In the genomic region with DNA sequence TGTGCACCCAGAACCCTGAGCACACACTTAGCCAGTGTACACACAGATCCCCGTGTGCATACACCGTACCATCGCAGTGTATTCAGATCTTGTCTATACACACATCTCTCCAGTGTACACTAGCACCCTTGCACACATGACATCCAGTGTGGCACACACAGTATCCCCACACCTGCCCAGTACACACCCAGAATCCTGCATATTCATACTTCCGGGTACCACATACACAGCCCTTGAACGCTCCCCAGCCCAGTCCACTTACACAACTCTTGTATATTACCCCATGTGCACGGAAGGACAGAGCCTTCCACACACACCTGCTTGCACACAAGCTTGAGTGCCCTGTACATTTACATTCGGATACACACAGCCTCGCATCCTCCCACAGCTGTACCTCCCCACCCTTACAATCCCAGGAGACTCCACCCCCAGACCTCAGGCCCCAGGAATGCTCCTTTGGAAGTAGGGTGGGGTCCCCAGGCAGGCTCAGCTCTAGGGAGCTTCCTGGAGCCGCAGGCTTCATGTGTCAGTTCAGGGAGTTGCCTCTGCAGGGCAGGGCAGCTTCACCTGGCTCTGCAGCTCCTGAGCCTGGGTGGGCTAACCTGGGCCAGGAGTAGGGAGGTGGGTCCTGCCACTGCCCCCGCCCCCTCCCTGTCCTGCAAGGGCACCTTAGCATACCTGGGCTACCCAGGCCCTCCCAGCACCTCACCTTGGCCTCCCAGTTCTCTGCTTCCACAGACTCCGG, we compare ENCODE assay signal across 9 cellular contexts. TPM values are rescaled to one million over a fixed set of nuclear protein-coding genes. Genes with fewer than 3 reads are reported as not detected.
DNase-seq lines count a peak whose midpoint lies in the region; ATAC-seq and TF ChIP-seq lines count a peak whose summit lies in the region.
"Had no signal": no experiment of that assay in that cellular context is flagged by ENCODE, and none has a peak within 500 bp of the region (broad histone marks: within the 10 kb centered on the region; RNA-seq: fewer than 3 reads in every experiment).

No MANE protein-coding gene starts in this region.

- H3K27me3 Mint-ChIP-seq in GM23338 (ENCODE audit: insufficient read depth, low read depth, poor library complexity), result peaks cover 23% of the 10 kb centered on the region
- H3K27me3 Mint-ChIP-seq in activated CD4-positive, alpha-beta memory T cell treated with anti-CD3 and anti-CD28 coated beads for 36 hours, result no peaks in the 10 kb centered on the region

- H3K4me1 ChIP-seq in GM23338 (ENCODE audit: insufficient read depth), result peaks cover 49% of the 10 kb centered on the region

- peaks cover 6% of the 10 kb centered on the region for H4K20me1 ChIP-seq in GM23338 (replicated peaks; ENCODE audit: insufficient read depth)

- H3K9me2 ChIP-seq in GM23338 (ENCODE audit: insufficient read depth), result no peaks in the 10 kb centered on the region

- H3K36me3 ChIP-seq in GM23338 (ENCODE audit: insufficient read depth), result no peaks in the 10 kb centered on the region

- H3F3A ChIP-seq in GM23338 (replicated peaks; ENCODE audit: low read depth), result peaks cover 30% of the 10 kb centered on the region

- H3K4me3 ChIP-seq in GM23338, result peak overlapping the region; percentile 46; the same call in 1 of the 2 replicates
- H3K4me3 ChIP-seq in skin epidermis, result no peak overlapping the region

- peaks cover 60% of the 10 kb centered on the region for H3K4me1 Mint-ChIP-seq in GM23338
- peaks cover 17% of the 10 kb centered on the region for H3K4me1 Mint-ChIP-seq in activated CD4-positive, alpha-beta memory T cell treated with anti-CD3 and anti-CD28 coated beads for 36 hours (ENCODE audit: low read depth)

- peak overlapping the region; percentile 90 for H3K27ac Mint-ChIP-seq in GM23338
- peak overlapping the region; percentile 7 for H3K27ac Mint-ChIP-seq in activated CD4-positive, alpha-beta memory T cell treated with anti-CD3 and anti-CD28 coated beads for 36 hours

- H3K9me3 Mint-ChIP-seq in GM23338, result no peaks in the 10 kb centered on the region
- no peaks in the 10 kb centered on the region for H3K9me3 Mint-ChIP-seq in activated CD4-positive, alpha-beta memory T cell treated with anti-CD3 and anti-CD28 coated beads for 36 hours

- intact Hi-C loops in activated CD4-positive, alpha-beta memory T cell treated with anti-CD3 and anti-CD28 coated beads for 36 hours (cut with micrococcal nuclease), result no loop called here

- DNase-seq in GM23338 (ENCODE audit: low spot score) (peak; percentile 73), iPS-NIHi7 (ENCODE audit: extremely low spot score) (peak; percentile 61), cortex of kidney (lab: John Stamatoyannopoulos, UW) (no peak), NCI-H446 treated with DMSO at 0.1 percent for 48 hours (lab: John Stamatoyannopoulos, UW) (no peak)
- no peak for DNase-seq in activated CD4-positive, alpha-beta memory T cell treated with anti-CD3 and anti-CD28 coated beads for 36 hours
- no peak for DNase-seq in central memory CD4-positive, alpha-beta T cell
- no peak for DNase-seq in stimulated activated naive CD8-positive, alpha-beta T cell treated with anti-CD3 and anti-CD28 coated beads, Interleukin-15, Interleukin-2, amounts not matched to agents 100 U/mL and 50 U/mL, for 24 hours
- DNase-seq: activated T-cell treated with anti-CD3 and anti-CD28 coated beads, Interleukin-2, amount 50 U/mL, for 48 hours had no signal

- H3K4me3 Mint-ChIP-seq in GM23338, result peak overlapping the region; percentile 15; the same call in 1 of the 3 replicates
- H3K4me3 Mint-ChIP-seq in activated CD4-positive, alpha-beta memory T cell treated with anti-CD3 and anti-CD28 coated beads for 36 hours, result no peak overlapping the region

- peak overlapping the region; percentile 76 for H3K4me2 ChIP-seq in GM23338

- POLR2A ChIA-PET in activated CD4-positive, alpha-beta memory T cell treated with anti-CD3 and anti-CD28 coated beads for 36 hours (lab: Charles Lee), result no interaction called here

- H2AFZ ChIP-seq in GM23338, result no peak overlapping the region

- peak in 1 of 2 experiments; percentile 23; a peak in 2 of 4 replicates for TF ChIP-seq CTCF in GM23338 (conservative IDR thresholded peaks at IDR 0.05; ENCODE audit: low read depth in 2 of 2)

- H3K27me3 ChIP-seq in GM23338 (ENCODE audit: insufficient read depth), result no peaks in the 10 kb centered on the region

- CTCF ChIA-PET in activated CD4-positive, alpha-beta memory T cell treated with anti-CD3 and anti-CD28 coated beads for 36 hours (lab: Charles Lee), result interaction anchor here (0.7 to 5.9 kb wide), 22 partner anchors 10 to 262 kb away, joined by 3 to 120 read pairs (median 6); partner anchors contain the start of genes AHDC1 and MAP3K6

- peak; percentile 53 for ATAC-seq in GM23338
- no peak for ATAC-seq in stimulated activated naive CD8-positive, alpha-beta T cell treated with anti-CD3 and anti-CD28 coated beads, Interleukin-15, Interleukin-2, amounts not matched to agents 100 U/mL and 50 U/mL, for 24 hours

- H3K36me3 Mint-ChIP-seq in GM23338 (ENCODE audit: low read depth), result peaks cover 2% of the 10 kb centered on the region; the same call in 2 of the 3 replicates
- H3K36me3 Mint-ChIP-seq in activated CD4-positive, alpha-beta memory T cell treated with anti-CD3 and anti-CD28 coated beads for 36 hours, result no peaks in the 10 kb centered on the region

- H3K79me2 ChIP-seq in GM23338 (replicated peaks; ENCODE audit: insufficient read depth), result no peaks in the 10 kb centered on the region

- H3K27ac ChIP-seq in GM23338 (ENCODE audit: low read depth), result peak overlapping the region; percentile 91
- peak overlapping the region in 18 of 21 experiments; percentile 45 to 82 (median 70) for H3K27ac ChIP-seq in skin epidermis

TF ChIP-seq in GM23338, 12 proteins besides CTCF, POLR2A, EP300 and RAD21:
- TF ChIP-seq CREB1 (CRISPR knock-in tag; IDR thresholded peaks at IDR 0.05; ENCODE audit: low read depth), result no peak

RNA-seq across cellular contexts. Expression of gene AHDC1, which starts 46.2 kb away (rescaled TPM):
- 19.1 and 22.2 TPM in 2 replicates for total RNA-seq in GM23338 (2014; rRNA removed; shearing (Covaris generic))
- polyA plus RNA-seq in GM23338 (2016; fragmentation: Nextera tagmentation; extraction: Ambion mirVana), result 6.8 and 8.3 TPM in 2 replicates
- 10 to 100 TPM in 1 of 2 experiments, 1 to 10 TPM in 1; 8.3 to 12.1 TPM for total RNA-seq in activated CD4-positive, alpha-beta memory T cell treated with anti-CD3 and anti-CD28 coated beads for 36 hours

Comparison
In these comparisons a context has a peak if more than half of its experiments do, and no peak if none do; other contexts are left out.
1. DNase-seq: peak in GM23338 (single experiment) and iPS-NIHi7 (single experiment); none in activated CD4-positive, alpha-beta memory T cell treated with anti-CD3 and anti-CD28 coated beads for 36 hours (single experiment), central memory CD4-positive, alpha-beta T cell (single experiment), stimulated activated naive CD8-positive, alpha-beta T cell treated with anti-CD3 and anti-CD28 coated beads, Interleukin-15, Interleukin-2, amounts not matched to agents 100 U/mL and 50 U/mL, for 24 hours (single experiment), cortex of kidney (single experiment) and NCI-H446 treated with DMSO at 0.1 percent for 48 hours (single experiment).